Comparison of ENCODE assay signal across 1 cellular context in genomic region chr5:138465288-138466057, GRCh38.
TF ChIP-seq lines count a peak whose summit lies in the region.

Gene EGR1 (plus strand): TSS chr5:138465479. CDS start chr5:138465762, 283 bp downstream.

TF ChIP-seq in HCT116, 20 proteins besides CTCF, POLR2A, EP300 and RAD21:
- TF ChIP-seq ZBTB33 (IDR thresholded peaks at IDR 0.05; ENCODE audit: extremely low read depth, insufficient replicate concordance, low read length) (peak; percentile 38), ZFX (IDR thresholded peaks at IDR 0.05) (no peak), POLR2AphosphoS5 (IDR thresholded peaks at IDR 0.05; ENCODE audit: low read depth, low read length) (peak; percentile 99)
